ENCODE assay signal across 21 cellular contexts in genomic region chr7:105001652-105002184, GRCh38. TPM values are rescaled to one million over a fixed set of nuclear protein-coding genes. Genes with fewer than 3 reads are reported as not detected.
DNase-seq lines count a peak whose midpoint lies in the region; ATAC-seq, FAIRE-seq and TF ChIP-seq lines count a peak whose summit lies in the region.
"Had no signal": no experiment of that assay in that cellular context is flagged by ENCODE, and none has a peak within 500 bp of the region (broad histone marks: within the 10 kb centered on the region; RNA-seq: fewer than 3 reads in every experiment).

No MANE protein-coding gene starts in this region.

- peaks cover 56% of the 10 kb centered on the region for H4K20me1 ChIP-seq in K562 (replicated peaks; ENCODE audit: control insufficient read depth, insufficient read depth, low read length)

- H2AFZ ChIP-seq in K562 (ENCODE audit: low read depth, low read length), result no peak overlapping the region

- peaks cover 99% of the 10 kb centered on the region; the same call in 2 of the 3 replicates for H3K79me2 ChIP-seq in K562 (ENCODE audit: control insufficient read depth, insufficient read depth, low read length)

- FAIRE-seq in A204.1 (lab: Jason Lieb, UNC) (peak; percentile 46), K562 (lab: Jason Lieb, UNC) (no peak), kidney (lab: Jason Lieb, UNC) (no peak)
- FAIRE-seq: pancreas had no signal

- H3K9me3 Mint-ChIP-seq in CD4-positive, alpha-beta T cell, result no peaks in the 10 kb centered on the region
- peaks cover 13% of the 10 kb centered on the region for H3K9me3 Mint-ChIP-seq in nephron progenitor cell
- H3K9me3 Mint-ChIP-seq: T-helper 2 cell treated with Interferon-gamma antibody and Interleukin-4, amounts not matched to agents 5 μg/mL and 100 μg/mL, for 36 hours had no signal

- H3K4me3 ChIP-seq in K562, result no peak overlapping the region
- no peak overlapping the region for H3K4me3 ChIP-seq in kidney (ENCODE audit: low read length in 2 of 2)
- H3K4me3 ChIP-seq: BLaER1 treated with 17β-estradiol and CSF1 and Interleukin-3, amounts not matched to agents 10 nM and 100 nM; pancreas had no signal

- no peak for ATAC-seq in CD4-positive, alpha-beta T cell (ENCODE audit: poor library complexity)
- no peak for ATAC-seq in K562
- no peak for ATAC-seq in HG02678 (IDR thresholded peaks at IDR 0.05; ENCODE audit: unreplicated experiment)
- ATAC-seq in GM19035 (IDR thresholded peaks at IDR 0.05; ENCODE audit: unreplicated experiment), result no peak
- ATAC-seq: pancreas had no signal

- H3K4me3 Mint-ChIP-seq in CD4-positive, alpha-beta T cell, result peak overlapping the region; percentile 23
- H3K4me3 Mint-ChIP-seq in nephron progenitor cell, result no peak overlapping the region
- H3K4me3 Mint-ChIP-seq: T-helper 2 cell treated with Interferon-gamma antibody and Interleukin-4, amounts not matched to agents 5 μg/mL and 100 μg/mL, for 36 hours had no signal

- peaks cover 62% of the 10 kb centered on the region; the same call in 2 of the 3 replicates for H3K36me3 ChIP-seq in K562 (ENCODE audit: control insufficient read depth, insufficient read depth, low read length)
- H3K36me3 ChIP-seq in kidney (ENCODE audit: control insufficient read depth in 1 of 2, insufficient read depth in 2 of 2, low read length in 2 of 2), result no peaks in the 10 kb centered on the region
- H3K36me3 ChIP-seq: pancreas had no signal

- no peak for TF ChIP-seq CTCF in CD4-positive, alpha-beta T cell (IDR thresholded peaks at IDR 0.05)
- TF ChIP-seq CTCF in K562 (IDR thresholded peaks at IDR 0.05 in 2 of 3, conservative IDR thresholded peaks at IDR 0.05 in 1 of 3; ENCODE audit: insufficient read depth in 2 of 3, low read depth in 1 of 3, low read length in 3 of 3), result no peak
- no peak for TF ChIP-seq CTCF in nephron progenitor cell (IDR thresholded peaks at IDR 0.05)
- TF ChIP-seq CTCF in kidney (IDR thresholded peaks at IDR 0.05; ENCODE audit: borderline replicate concordance, extremely low read depth, insufficient read depth), result no peak

- no peak overlapping the region for H3K9ac ChIP-seq in K562 (ENCODE audit: insufficient read depth in 1 of 2, low read depth in 2 of 2, low read length in 2 of 2)
- H3K9ac ChIP-seq in kidney (ENCODE audit: low read length in 2 of 2), result no peak overlapping the region
- H3K9ac ChIP-seq: BLaER1 treated with 17β-estradiol and CSF1 and Interleukin-3, amounts not matched to agents 10 nM and 100 nM had no signal

- intact Hi-C loops in CD4-positive, alpha-beta T cell (cut with DNase I, micrococcal nuclease), result loop anchor here in 1 of 2 experiments (5.0 kb wide), 1 partner anchor 41 kb away; no protein-coding TSS in a partner anchor
- intact Hi-C loops in K562 (cut with micrococcal nuclease) (no loop called here), kidney (cut with DNase I) (no loop called here)

- no peaks in the 10 kb centered on the region for H3K9me3 ChIP-seq in CD4-positive, alpha-beta T cell (ENCODE audit: control insufficient read depth, low read length)
- no peaks in the 10 kb centered on the region for H3K9me3 ChIP-seq in K562 (replicated peaks; ENCODE audit: control insufficient read depth, insufficient read depth, low read depth, low read length)
- no peaks in the 10 kb centered on the region for H3K9me3 ChIP-seq in kidney (ENCODE audit: control insufficient read depth in 1 of 2, low read length in 2 of 2)
- H3K9me3 ChIP-seq: pancreas had no signal

- H3K36me3 Mint-ChIP-seq in CD4-positive, alpha-beta T cell (ENCODE audit: low read depth), result peaks cover 46% of the 10 kb centered on the region
- peaks cover 82% of the 10 kb centered on the region for H3K36me3 Mint-ChIP-seq in nephron progenitor cell (ENCODE audit: low read depth)

- no peak overlapping the region for H3K27ac ChIP-seq in CD4-positive, alpha-beta T cell (ENCODE audit: low read depth, low read length)
- H3K27ac ChIP-seq in K562 (ENCODE audit: extremely low read depth, low read depth, low read length) (no peak overlapping the region), kidney (ENCODE audit: low read depth in 2 of 2, low read length in 2 of 2) (peak overlapping the region in 1 of 2 donors; percentile 41)
- H3K27ac ChIP-seq: epithelial cell of prostate, pancreas had no signal

- H3K9me1 ChIP-seq in K562 (ENCODE audit: control insufficient read depth, insufficient read depth, low read length), result peaks cover 3% of the 10 kb centered on the region

- POLR2A ChIA-PET in CD4-positive, alpha-beta T cell (lab: Charles Lee), result interaction anchor here (0.7 to 4.4 kb wide), 3 partner anchors 11 to 1690 kb away, joined by 3 to 50 read pairs (median 20); partner anchors contain the start of gene KMT2E
- POLR2A ChIA-PET in K562 (lab: Yijun Ruan, JAX), result interaction anchor here (0.7 to 2.9 kb wide), 10 partner anchors 9 to 75 kb away, joined by 3 to 27 read pairs (median 4); partner anchors contain the start of gene KMT2E

- TF ChIP-seq RAD21 in K562 (CRISPR knock-in tag; conservative IDR thresholded peaks at IDR 0.05 in 1 of 2, IDR thresholded peaks at IDR 0.05 in 1 of 2), result no peak

- H3K27me3 Mint-ChIP-seq in CD4-positive, alpha-beta T cell, result no peaks in the 10 kb centered on the region
- no peaks in the 10 kb centered on the region for H3K27me3 Mint-ChIP-seq in nephron progenitor cell (ENCODE audit: low read depth, poor library complexity)

- no peak for TF ChIP-seq POLR2A in K562 (conservative IDR thresholded peaks at IDR 0.05)

- TF ChIP-seq EP300 in K562 (IDR thresholded peaks at IDR 0.05; ENCODE audit: low read length), result no peak

- DNase-seq in CD4-positive, alpha-beta T cell, result no peak
- DNase-seq in K562 (ENCODE audit: extremely low read depth in 1 of 4, low spot score in 3 of 4) (no peak), nephron progenitor cell (no peak), kidney (no peak), 8988T (no peak)
- DNase-seq: activated CD4-positive, alpha-beta T cell treated with anti-CD3 and anti-CD28 coated beads for 4 hours; aorta; cortex of kidney; DMS79; midbrain; NCI-H146; NCI-H446; pancreas; SHP77; substantia nigra had no signal

- CTCF ChIA-PET in CD4-positive, alpha-beta T cell (lab: Charles Lee), result interaction anchor here (0.7 kb wide), 1 partner anchor 8 kb away, joined by 3 read pairs; no protein-coding TSS in a partner anchor
- CTCF ChIA-PET in K562 (lab: Yijun Ruan, JAX; ENCODE audit: low intra/inter-chr PET ratio), result no interaction called here

- peaks cover 96% of the 10 kb centered on the region for H3K4me1 Mint-ChIP-seq in CD4-positive, alpha-beta T cell (ENCODE audit: low read depth)
- H3K4me1 Mint-ChIP-seq in nephron progenitor cell, result peaks cover 41% of the 10 kb centered on the region

- H3K27me3 ChIP-seq in CD4-positive, alpha-beta T cell (ENCODE audit: control insufficient read depth, insufficient read depth, low read length), result no peaks in the 10 kb centered on the region
- no peaks in the 10 kb centered on the region for H3K27me3 ChIP-seq in K562 (ENCODE audit: control insufficient read depth in 2 of 2, insufficient read depth in 2 of 2, low read length in 2 of 2)
- H3K27me3 ChIP-seq: BLaER1 treated with 17β-estradiol and CSF1 and Interleukin-3, amounts not matched to agents 10 nM and 100 nM; pancreas had no signal

- H3K27ac Mint-ChIP-seq in CD4-positive, alpha-beta T cell, result peak overlapping the region; percentile 92
- peak overlapping the region; percentile 59 for H3K27ac Mint-ChIP-seq in nephron progenitor cell

- in situ Hi-C loops in K562 (cut with MboI), result no loop called here

- BruUV-seq in K562 (replicated peaks; lab: Mats Ljungman, UMichigan), result no TSS peak

- H3K4me2 ChIP-seq in K562 (ENCODE audit: insufficient read depth, low read length), result no peak overlapping the region

- peaks cover 12 to 23% of the 10 kb centered on the region in 2 experiments for H3K4me1 ChIP-seq in K562 (replicated peaks in 1 of 2; ENCODE audit: control insufficient read depth in 2 of 2, insufficient read depth in 2 of 2, low read length in 2 of 2)
- peaks cover 19 to 55% of the 10 kb centered on the region in 2 donors for H3K4me1 ChIP-seq in kidney (ENCODE audit: control insufficient read depth in 1 of 2, insufficient read depth in 1 of 2, low read depth in 1 of 2, low read length in 2 of 2)

- 93% methylated on average over 5 of the region's 5 CpGs for WGBS in K562 (ENCODE audit: insufficient coverage, low coverage, missing lambda C conversion rate)

TF ChIP-seq in K562, 482 proteins besides CTCF, POLR2A, EP300 and RAD21 (continues in another document):
- TF ChIP-seq ZNF121 (CRISPR knock-in tag; conservative IDR thresholded peaks at IDR 0.05) (peak; percentile 85), WHSC1 (IDR thresholded peaks at IDR 0.05; ENCODE audit: low read length) (no peak), MIER1 (IDR thresholded peaks at IDR 0.05; ENCODE audit: low read depth) (no peak), PRPF4 (IDR thresholded peaks at IDR 0.05; ENCODE audit: insufficient read depth, low read depth, low read length, poor library complexity, severe bottlenecking) (no peak), RBM25 (IDR thresholded peaks at IDR 0.05; ENCODE audit: low read depth, low read length, severe bottlenecking) (peak; percentile 36), ZNF695 (CRISPR knock-in tag; IDR thresholded peaks at IDR 0.05) (no peak), ASH1L (IDR thresholded peaks at IDR 0.05; ENCODE audit: borderline replicate concordance, low read depth, partially characterized antibody) (no peak), ATF7 (IDR thresholded peaks at IDR 0.05) (no peak), ZKSCAN8 (CRISPR knock-in tag; IDR thresholded peaks at IDR 0.05) (no peak), ZNF316 (IDR thresholded peaks at IDR 0.05) (no peak)

RNA-seq across cellular contexts. Expression of gene KMT2E, which starts 12.3 kb away (rescaled TPM):
- 100 to 1,000 TPM; 295 to 296 TPM for total RNA-seq in CD4-positive, alpha-beta T cell
- 207 and 465 TPM in 2 replicates for total RNA-seq in K562 (2011; cell fraction: chromatin; rRNA removed; ENCODE audit: low replicate concordance)
- 88.1 and 130 TPM in 2 replicates for total RNA-seq in K562 (2011; cell fraction: nucleolus; rRNA removed)
- 182 and 231 TPM in 2 replicates for total RNA-seq in K562 (2011; cell fraction: nucleoplasm; rRNA removed)
- total RNA-seq in K562 (2014; rRNA removed), result 33.5 and 38.1 TPM in 2 replicates
- total RNA-seq in K562 (2014; rRNA removed; fragmentation: Illumina TruSeq; extraction: Trizol), result 41.7 and 46.6 TPM in 2 replicates
- total RNA-seq in K562 (2015; rRNA removed; fragmentation: Illumina TruSeq; extraction: Trizol), result 38.6 and 39.9 TPM in 2 replicates
- total RNA-seq in K562 (2021), result 48.1 and 55.3 TPM in 2 replicates
- polyA plus RNA-seq in K562 (2011; rRNA removed), result 11.1 and 14.5 TPM in 2 replicates
- polyA plus RNA-seq in K562 (2011; cell fraction: cytosol; rRNA removed), result 7.9 and 14.7 TPM in 2 replicates
- polyA plus RNA-seq in K562 (2011; cell fraction: nucleus; rRNA removed), result 55.0 and 72.1 TPM in 2 replicates
- 26.5 and 30.8 TPM in 2 replicates for polyA plus RNA-seq in K562 (2012)
- polyA plus RNA-seq in K562 (2014; fragmentation: Illumina TruSeq; extraction: Trizol), result 33.8 and 38.7 TPM in 2 replicates
- polyA plus RNA-seq in K562 (2014; fragmentation: Nextera tagmentation; extraction: Ambion mirVana), result 10 to 100 TPM in 1 of 2 experiments, 1 to 10 TPM in 1; 8.9 to 15.9 TPM
- 18.2 and 23.4 TPM in 2 replicates for polyA plus RNA-seq in K562 (2014; rRNA removed)
- polyA minus RNA-seq in K562 (2011; rRNA and poly(A)+ RNA removed), result 84.5 and 96.0 TPM in 2 replicates
- polyA minus RNA-seq in K562 (2011; cell fraction: cytosol; rRNA and poly(A)+ RNA removed), result 28.8 and 34.0 TPM in 2 replicates
- 110 and 143 TPM in 2 replicates for polyA minus RNA-seq in K562 (2011; cell fraction: nucleus; rRNA and poly(A)+ RNA removed)
- 106 TPM for total RNA-seq in kidney
- 7.2 TPM for polyA plus RNA-seq in kidney (ENCODE audit: insufficient read depth, low read depth, low replicate concordance)
